ENCODE assay signal across 21 cellular contexts in the genomic region with DNA sequence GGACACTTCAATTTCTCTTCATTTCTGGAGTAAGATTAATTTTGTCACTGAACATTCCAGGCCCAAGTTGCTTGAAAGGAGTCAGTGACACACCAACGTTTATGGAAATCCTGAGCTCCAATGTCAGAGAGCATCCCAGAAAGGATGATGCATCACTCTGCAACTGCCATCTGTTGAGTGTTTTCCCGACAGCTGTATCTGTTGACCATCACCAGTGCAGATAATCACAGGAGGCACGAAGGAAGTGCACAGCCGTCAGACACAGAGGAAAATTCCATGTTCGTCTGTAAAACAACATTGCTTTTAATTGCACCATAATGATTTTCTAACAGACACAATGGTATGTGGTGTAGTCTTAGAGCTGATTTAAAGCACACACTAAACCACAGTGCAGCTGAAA.
DNase-seq lines count a peak whose midpoint lies in the region; ATAC-seq, FAIRE-seq and TF ChIP-seq lines count a peak whose summit lies in the region.
"Had no signal": no experiment of that assay in that cellular context is flagged by ENCODE, and none has a peak within 500 bp of the region (broad histone marks: within the 10 kb centered on the region; RNA-seq: fewer than 3 reads in every experiment).

No MANE protein-coding gene starts in this region.

- BruUV-seq in IMR-90 (replicated peaks; lab: Mats Ljungman, UMichigan): no TSS peak

- intact Hi-C loops in IMR-90 (cut with micrococcal nuclease) (loop anchor here (10.0 kb wide), 1 partner anchor 59 kb away; no protein-coding TSS in a partner anchor), mucosa of descending colon (cut with DNase I, micrococcal nuclease) (no loop called here), dorsolateral prefrontal cortex (cut with DNase I) (no loop called here)

- no peak overlapping the region for H4K5ac ChIP-seq in IMR-90 (ENCODE audit: low read depth, low read length)

- 29% methylated on average over 1 of the region's 5 CpGs; no CpG with 5 or more reads in 1 of the 2 experiments for WGBS in IMR-90 (ENCODE audit: extremely low coverage in 2 of 2, insufficient read length in 1 of 2), 2 experiments

- H4K20me1 ChIP-seq in IMR-90 (ENCODE audit: insufficient read depth, low read length): no peaks in the 10 kb centered on the region
- no peaks in the 10 kb centered on the region for H4K20me1 ChIP-seq in astrocyte (ENCODE audit: insufficient read depth, low read length)

- H3K14ac ChIP-seq in IMR-90 (replicated peaks; ENCODE audit: low read depth, low read length): no peak overlapping the region

- no peaks in the 10 kb centered on the region for H3K36me3 ChIP-seq in IMR-90 (ENCODE audit: control insufficient read depth, insufficient read depth, low read length)
- H3K36me3 ChIP-seq in astrocyte (ENCODE audit: insufficient read depth, low read length): no peaks in the 10 kb centered on the region
- no peaks in the 10 kb centered on the region for H3K36me3 ChIP-seq in mucosa of descending colon (ENCODE audit: low read depth)
- H3K36me3 ChIP-seq: brain microvascular endothelial cell, esophagus muscularis mucosa, left lung had no signal

- H2AFZ ChIP-seq in IMR-90 (replicated peaks; ENCODE audit: low read length, poor library complexity) (no peak overlapping the region), astrocyte (ENCODE audit: low read depth, low read length) (no peak overlapping the region)

- no peak overlapping the region for H3K56ac ChIP-seq in IMR-90 (ENCODE audit: extremely low read depth, insufficient read depth, low read length)

- H3K79me1 ChIP-seq in IMR-90 (ENCODE audit: low read depth in 1 of 2, low read length in 2 of 2): no peaks in the 10 kb centered on the region

- no peak overlapping the region for H2BK15ac ChIP-seq in IMR-90 (ENCODE audit: low read depth, low read length)

- no peaks in the 10 kb centered on the region for H3K27me3 Mint-ChIP-seq in astrocyte (ENCODE audit: low read depth, unreplicated experiment)
- H3K27me3 Mint-ChIP-seq: activated naive CD4-positive, alpha-beta T cell treated with anti-CD3 and anti-CD28 coated beads, Interleukin-2, amount 50 U/mL, for 24 hours; naive B cell; stimulated activated naive CD8-positive, alpha-beta T cell treated with anti-CD3 and anti-CD28 coated beads, Interleukin-15, Interleukin-2, amounts not matched to agents 100 ng/mL and 50 ng/mL, for 24 hours had no signal

- TF ChIP-seq CTCF in IMR-90 (conservative IDR thresholded peaks at IDR 0.05; ENCODE audit: low read depth, low read length) (no peak), astrocyte (IDR thresholded peaks at IDR 0.05; ENCODE audit: insufficient read depth, low read depth, low read length) (no peak), mucosa of descending colon (IDR thresholded peaks at IDR 0.05) (no peak), dorsolateral prefrontal cortex (IDR thresholded peaks at IDR 0.05 in 54 of 56, conservative IDR thresholded peaks at IDR 0.05 in 2 of 56; ENCODE audit: low read depth in 1 of 56, partially characterized antibody in 56 of 56) (no peak)

- no peak overlapping the region for H4K91ac ChIP-seq in IMR-90 (ENCODE audit: insufficient read depth, low read depth, low read length)

- H2AK5ac ChIP-seq in IMR-90 (ENCODE audit: low read depth, low read length): no peak overlapping the region

- peak overlapping the region; percentile 50 for H3K27ac Mint-ChIP-seq in astrocyte (ENCODE audit: unreplicated experiment)
- H3K27ac Mint-ChIP-seq: activated naive CD4-positive, alpha-beta T cell treated with anti-CD3 and anti-CD28 coated beads, Interleukin-2, amount 50 U/mL, for 24 hours; CD14-positive monocyte; naive B cell; stimulated activated naive CD8-positive, alpha-beta T cell treated with anti-CD3 and anti-CD28 coated beads, Interleukin-15, Interleukin-2, amounts not matched to agents 100 ng/mL and 50 ng/mL, for 24 hours had no signal

- H3K27me3 ChIP-seq in IMR-90 (ENCODE audit: control insufficient read depth, insufficient read depth, low read length) (no peaks in the 10 kb centered on the region), astrocyte (ENCODE audit: insufficient read depth, low read length) (no peaks in the 10 kb centered on the region), dorsolateral prefrontal cortex (peaks cover 0 to 3% (median 0%) of the 10 kb centered on the region in 45 donors)
- H3K27me3 ChIP-seq: brain microvascular endothelial cell, esophagus muscularis mucosa, left lung had no signal

- H3K27ac ChIP-seq in IMR-90 (ENCODE audit: insufficient read depth, low read length): no peak overlapping the region
- no peak overlapping the region for H3K27ac ChIP-seq in astrocyte (ENCODE audit: low read depth, low read length)
- no peak overlapping the region for H3K27ac ChIP-seq in dorsolateral prefrontal cortex
- H3K27ac ChIP-seq: brain microvascular endothelial cell, esophagus muscularis mucosa, psoas muscle had no signal

- no peak overlapping the region for H3K4me3 Mint-ChIP-seq in astrocyte (ENCODE audit: unreplicated experiment)
- H3K4me3 Mint-ChIP-seq: activated naive CD4-positive, alpha-beta T cell treated with anti-CD3 and anti-CD28 coated beads, Interleukin-2, amount 50 U/mL, for 24 hours; CD14-positive monocyte; naive B cell; stimulated activated naive CD8-positive, alpha-beta T cell treated with anti-CD3 and anti-CD28 coated beads, Interleukin-15, Interleukin-2, amounts not matched to agents 100 ng/mL and 50 ng/mL, for 24 hours had no signal

- H3K4me2 ChIP-seq in IMR-90 (ENCODE audit: low read depth, low read length) (no peak overlapping the region; the same call in 1 of the 2 replicates), astrocyte (ENCODE audit: low read length) (no peak overlapping the region)

- peak; percentile 48 for ATAC-seq in IMR-90 (ENCODE audit: low read depth)
- peak; percentile 51 for ATAC-seq in mucosa of descending colon
- ATAC-seq: GM12878, left lung, psoas muscle had no signal

- DNase-seq in DMS153 (lab: John Stamatoyannopoulos, UW) (peak; percentile 65), DMS153 treated with DMSO at 0.1 percent for 48 hours (lab: John Stamatoyannopoulos, UW; ENCODE audit: unreplicated experiment) (no peak), IMR-90 (peak; percentile 8), astrocyte (ENCODE audit: low read depth) (peak; percentile 1), mucosa of descending colon (no peak), GF-D8 (lab: John Stamatoyannopoulos, UW) (no peak), CD1c-positive myeloid dendritic cell (ENCODE audit: extremely low spot score) (no peak), dorsolateral prefrontal cortex (no peak)
- DNase-seq: 8988T, brain microvascular endothelial cell, left lung, naive B cell, NCI-H1436 treated with DMSO at 0.1 percent for 48 hours, NCI-H526 treated with DMSO at 0.1 percent for 48 hours, psoas muscle had no signal

- H2BK120ac ChIP-seq in IMR-90 (ENCODE audit: low read depth, low read length): no peak overlapping the region

- H4K8ac ChIP-seq in IMR-90 (ENCODE audit: low read depth in 2 of 2, low read length in 2 of 2): no peak overlapping the region

- dilution Hi-C loops in IMR-90 (cut with HindIII; ENCODE audit: low sequenced_read_pairs, unreplicated experiment): no loop called here

- no peak for TF ChIP-seq RAD21 in IMR-90 (IDR thresholded peaks at IDR 0.05; ENCODE audit: low read length)

- H3K18ac ChIP-seq in IMR-90 (ENCODE audit: low read depth, low read length): no peak overlapping the region

- H2BK20ac ChIP-seq in IMR-90 (ENCODE audit: low read depth, low read length): no peak overlapping the region

- H3K4me1 ChIP-seq in IMR-90 (ENCODE audit: control insufficient read depth, insufficient read depth, low read length) (no peaks in the 10 kb centered on the region; the same call in 1 of the 2 replicates), astrocyte (ENCODE audit: insufficient read depth, low read length) (no peaks in the 10 kb centered on the region), mucosa of descending colon (ENCODE audit: low read depth) (peaks cover 4% of the 10 kb centered on the region)
- H3K4me1 ChIP-seq: left lung, psoas muscle had no signal

- POLR2A ChIA-PET in IMR-90 (lab: Charles Lee; ENCODE audit: unreplicated experiment): no interaction called here

- H3K36me3 Mint-ChIP-seq in astrocyte (ENCODE audit: low read depth, unreplicated experiment): no peaks in the 10 kb centered on the region
- H3K36me3 Mint-ChIP-seq: activated naive CD4-positive, alpha-beta T cell treated with anti-CD3 and anti-CD28 coated beads, Interleukin-2, amount 50 U/mL, for 24 hours; CD14-positive monocyte; naive B cell had no signal

- in situ Hi-C loops in IMR-90 (cut with MboI; ENCODE audit: low sequenced_read_pairs): no loop called here

- no peak overlapping the region for H3K4me3 ChIP-seq in IMR-90 (ENCODE audit: insufficient read depth, low read depth, low read length)
- H3K4me3 ChIP-seq in astrocyte (ENCODE audit: insufficient read depth, low read depth, low read length): no peak overlapping the region
- no peak overlapping the region for H3K4me3 ChIP-seq in mucosa of descending colon
- no peak overlapping the region for H3K4me3 ChIP-seq in dorsolateral prefrontal cortex
- H3K4me3 ChIP-seq: esophagus muscularis mucosa, GM12878, left lung, psoas muscle had no signal

- H3K4ac ChIP-seq in IMR-90 (ENCODE audit: low read depth, low read length): no peak overlapping the region

- H2BK5ac ChIP-seq in IMR-90 (ENCODE audit: low read depth, low read length, poor library complexity, severe bottlenecking): no peak overlapping the region

- H2AK9ac ChIP-seq in IMR-90 (replicated peaks; ENCODE audit: low read depth, low read length, poor library complexity): no peak overlapping the region

- H3K23ac ChIP-seq in IMR-90 (ENCODE audit: low read depth, low read length): no peak overlapping the region

- H3K4me1 Mint-ChIP-seq in astrocyte (ENCODE audit: low read depth, unreplicated experiment): peaks cover 17% of the 10 kb centered on the region
- H3K4me1 Mint-ChIP-seq: activated naive CD4-positive, alpha-beta T cell treated with anti-CD3 and anti-CD28 coated beads, Interleukin-2, amount 50 U/mL, for 24 hours; CD14-positive monocyte; naive B cell had no signal

- no peak for TF ChIP-seq POLR2A in IMR-90 (IDR thresholded peaks at IDR 0.05; ENCODE audit: low read depth, low read length)

- no peak for FAIRE-seq in astrocyte (lab: Jason Lieb, UNC)
- FAIRE-seq: GM12878, RCC 7860 had no signal

- no peaks in the 10 kb centered on the region for H3K9me3 ChIP-seq in IMR-90 (ENCODE audit: control insufficient read depth, insufficient read depth, low read length)
- H3K9me3 ChIP-seq in astrocyte (ENCODE audit: insufficient read depth, low read depth, low read length): no peaks in the 10 kb centered on the region
- H3K9me3 ChIP-seq in mucosa of descending colon: no peaks in the 10 kb centered on the region
- H3K9me3 ChIP-seq: esophagus muscularis mucosa, left lung, psoas muscle had no signal

- peaks cover 3% of the 10 kb centered on the region for H3K9me3 Mint-ChIP-seq in astrocyte (ENCODE audit: unreplicated experiment)
- H3K9me3 Mint-ChIP-seq: activated naive CD4-positive, alpha-beta T cell treated with anti-CD3 and anti-CD28 coated beads, Interleukin-2, amount 50 U/mL, for 24 hours; stimulated activated naive CD8-positive, alpha-beta T cell treated with anti-CD3 and anti-CD28 coated beads, Interleukin-15, Interleukin-2, amounts not matched to agents 100 ng/mL and 50 ng/mL, for 24 hours had no signal

- no peak overlapping the region for H3K9ac ChIP-seq in IMR-90 (ENCODE audit: low read depth, low read length)
- no peak overlapping the region for H3K9ac ChIP-seq in astrocyte (ENCODE audit: low read length)

- no peaks in the 10 kb centered on the region for H3K79me2 ChIP-seq in astrocyte (ENCODE audit: insufficient read depth, low read length)

- H3K9me1 ChIP-seq in IMR-90 (ENCODE audit: insufficient read depth, low read length): 0 out of 2 replicates have a peak, but pooled peaks cover 3% of the 10 kb centered on the region

- CTCF ChIA-PET in IMR-90 (lab: Yijun Ruan, JAX): interaction anchor here (1.3 kb wide), 1 partner anchor 10 kb away, joined by 5 read pairs; no protein-coding TSS in a partner anchor

Comparison
In these comparisons a context has a peak if more than half of its experiments do, and no peak if none do; other contexts are left out.
1. DNase-seq: peak in DMS153 (single experiment), IMR-90 (single experiment) and astrocyte (single experiment); none in DMS153 treated with DMSO at 0.1 percent for 48 hours (single experiment), mucosa of descending colon (0 of 3), GF-D8 (single experiment), CD1c-positive myeloid dendritic cell (single experiment) and dorsolateral prefrontal cortex (0 of 10).